ENCODE assay signal across 10 cellular contexts in genomic region chr5:123358751-123359150, GRCh38.
"Had no signal": no experiment of that assay in that cellular context is flagged by ENCODE, and none has a peak within 500 bp of the region (broad histone marks: within the 10 kb centered on the region; RNA-seq: fewer than 3 reads in every experiment).

No MANE protein-coding gene starts in this region.

- H3K4me3 ChIP-seq: dorsolateral prefrontal cortex, tibial nerve had no signal

- FAIRE-seq: kidney had no signal

- H3K27ac ChIP-seq: dorsolateral prefrontal cortex, parathyroid adenoma, tibial nerve had no signal

- DNase-seq: activated naive CD4-positive, alpha-beta T cell treated with Interleukin-2 at 50 U/mL for 16 hours; activated T-cell treated with anti-CD3 and anti-CD28 coated beads for 4 hours; dorsolateral prefrontal cortex; endodermal cell; kidney; stimulated activated CD4-positive, alpha-beta T cell treated with anti-CD3 and anti-CD28 coated beads, Interleukin-12 subunit alpha, Interleukin-12 subunit beta, amount 100 ng/mL, for 4 hours; T-cell; T-helper 9 cell had no signal

- H3K4me1 ChIP-seq: parathyroid adenoma had no signal

- H3K27me3 ChIP-seq: dorsolateral prefrontal cortex, tibial nerve had no signal
